ENCODE assay signal across 8 cellular contexts in genomic region chr5:154850255-154851062, GRCh38. TPM values are rescaled to one million over a fixed set of nuclear protein-coding genes. Genes with fewer than 3 reads are reported as not detected.
DNase-seq lines count a peak whose midpoint lies in the region; ATAC-seq and TF ChIP-seq lines count a peak whose summit lies in the region.

A gene with protein sequence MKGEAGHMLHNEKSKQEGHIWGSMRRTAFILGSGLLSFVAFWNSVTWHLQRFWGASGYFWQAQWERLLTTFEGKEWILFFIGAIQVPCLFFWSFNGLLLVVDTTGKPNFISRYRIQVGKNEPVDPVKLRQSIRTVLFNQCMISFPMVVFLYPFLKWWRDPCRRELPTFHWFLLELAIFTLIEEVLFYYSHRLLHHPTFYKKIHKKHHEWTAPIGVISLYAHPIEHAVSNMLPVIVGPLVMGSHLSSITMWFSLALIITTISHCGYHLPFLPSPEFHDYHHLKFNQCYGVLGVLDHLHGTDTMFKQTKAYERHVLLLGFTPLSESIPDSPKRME (minus strand): TSS chr5:154850603. CDS start chr5:154838178, 12,425 bp downstream.

- H3K27ac ChIP-seq in IMR-90 (ENCODE audit: insufficient read depth, low read length), result peak within 1 kb of the TSS; percentile 68; the same call in 1 of the 2 replicates
- H3K27ac ChIP-seq in lung (ENCODE audit: low read depth in 1 of 2, low read length in 1 of 2), result peak within 1 kb of the TSS; percentile 85 to 89
- peak within 1 kb of the TSS; percentile 90 for H3K27ac ChIP-seq in temporal lobe (ENCODE audit: low read depth, low read length)

- BruUV-seq in IMR-90 (replicated peaks; lab: Mats Ljungman, UMichigan), result no TSS peak

- peak within 1 kb of the TSS; percentile 65 for H3K14ac ChIP-seq in IMR-90 (replicated peaks; ENCODE audit: low read depth, low read length)

- peak within 1 kb of the TSS; percentile 21; the same call in 1 of the 2 replicates for H2AK5ac ChIP-seq in IMR-90 (ENCODE audit: low read depth, low read length)

- intact Hi-C loops in IMR-90 (cut with micrococcal nuclease), result no loop called here
- intact Hi-C loops in activated naive CD4-positive, alpha-beta T cell treated with anti-CD3 and anti-CD28 coated beads for 36 hours (cut with micrococcal nuclease), result no loop called here

- peak within 1 kb of the TSS; percentile 22; the same call in 1 of the 2 replicates for H2BK20ac ChIP-seq in IMR-90 (ENCODE audit: low read depth, low read length)

- H3K9ac ChIP-seq in IMR-90 (ENCODE audit: low read depth, low read length), result peak within 1 kb of the TSS; percentile 77

- CTCF ChIA-PET in IMR-90 (lab: Yijun Ruan, JAX), result interaction anchor here (0.9 kb wide), 1 partner anchor 10 kb away, joined by 3 read pairs; no protein-coding TSS in a partner anchor
- CTCF ChIA-PET in activated naive CD4-positive, alpha-beta T cell treated with anti-CD3 and anti-CD28 coated beads for 36 hours (lab: Charles Lee), result interaction anchor here (1.2 kb wide), 1 partner anchor 200 kb away, joined by 3 read pairs; no protein-coding TSS in a partner anchor
- CTCF ChIA-PET in activated CD8-positive, alpha-beta memory T cell treated with anti-CD3 and anti-CD28 coated beads, Interleukin-2, amount 10 ng/mL, durations not matched to agents 7 days and 5 days (lab: Charles Lee), result no interaction called here

- no peaks in the 10 kb centered on the region for H4K20me1 ChIP-seq in IMR-90 (ENCODE audit: insufficient read depth, low read length)

- peaks cover 3% of the 10 kb centered on the region for H3K9me1 ChIP-seq in IMR-90 (ENCODE audit: insufficient read depth, low read length)

- H3K4me1 Mint-ChIP-seq in endothelial cell (ENCODE audit: unreplicated experiment), result peaks cover 30% of the 10 kb centered on the region
- H3K4me1 Mint-ChIP-seq in activated naive CD4-positive, alpha-beta T cell treated with anti-CD3 and anti-CD28 coated beads for 36 hours (ENCODE audit: low read depth), result peaks cover 8% of the 10 kb centered on the region
- H3K4me1 Mint-ChIP-seq in activated CD8-positive, alpha-beta memory T cell treated with anti-CD3 and anti-CD28 coated beads, Interleukin-2, amount 10 ng/mL, durations not matched to agents 7 days and 5 days, result no peaks in the 10 kb centered on the region

- peak within 1 kb of the TSS; percentile 95 for H3K27ac Mint-ChIP-seq in endothelial cell (ENCODE audit: unreplicated experiment)
- H3K27ac Mint-ChIP-seq in activated naive CD4-positive, alpha-beta T cell treated with anti-CD3 and anti-CD28 coated beads for 36 hours, result no peak within 1 kb of the TSS
- H3K27ac Mint-ChIP-seq in activated CD8-positive, alpha-beta memory T cell treated with anti-CD3 and anti-CD28 coated beads, Interleukin-2, amount 10 ng/mL, durations not matched to agents 7 days and 5 days, result no peak within 1 kb of the TSS

- ATAC-seq in IMR-90 (ENCODE audit: low read depth) (peak; percentile 100), lung (ENCODE audit: insufficient read depth, low FRiP score) (peak; percentile 86), HG02763 (IDR thresholded peaks at IDR 0.05; ENCODE audit: unreplicated experiment) (no peak)
- ATAC-seq in activated CD8-positive, alpha-beta memory T cell treated with anti-CD3 and anti-CD28 coated beads, Interleukin-2, amount 10 ng/mL, durations not matched to agents 7 days and 5 days, result no peak

- no peaks in the 10 kb centered on the region for H3K36me3 ChIP-seq in IMR-90 (ENCODE audit: control insufficient read depth, insufficient read depth, low read length)
- no peaks in the 10 kb centered on the region for H3K36me3 ChIP-seq in lung (ENCODE audit: control insufficient read depth in 2 of 2, insufficient read depth in 2 of 2, low read length in 2 of 2)

- DNase-seq in AG09309 (ENCODE audit: low read depth) (peak; percentile 45), IMR-90 (peak; percentile 88), endothelial cell (ENCODE audit: low spot score) (peak; percentile 53), lung (ENCODE audit: low spot score) (peak; percentile 70)
- DNase-seq in activated naive CD4-positive, alpha-beta T cell treated with anti-CD3 and anti-CD28 coated beads for 36 hours, result no peak
- DNase-seq in activated CD8-positive, alpha-beta memory T cell treated with anti-CD3 and anti-CD28 coated beads, Interleukin-2, amount 10 ng/mL, durations not matched to agents 7 days and 5 days, result no peak

- H4K5ac ChIP-seq in IMR-90 (ENCODE audit: low read depth, low read length), result peak within 1 kb of the TSS; percentile 81

- H2AK9ac ChIP-seq in IMR-90 (replicated peaks; ENCODE audit: low read depth, low read length, poor library complexity), result peak within 1 kb of the TSS; percentile 45

- H3K27me3 Mint-ChIP-seq in endothelial cell (ENCODE audit: unreplicated experiment), result peaks cover 5% of the 10 kb centered on the region
- H3K27me3 Mint-ChIP-seq in activated naive CD4-positive, alpha-beta T cell treated with anti-CD3 and anti-CD28 coated beads for 36 hours (ENCODE audit: low read depth), result no peaks in the 10 kb centered on the region
- H3K27me3 Mint-ChIP-seq in activated CD8-positive, alpha-beta memory T cell treated with anti-CD3 and anti-CD28 coated beads, Interleukin-2, amount 10 ng/mL, durations not matched to agents 7 days and 5 days, result no peaks in the 10 kb centered on the region

- no peaks in the 10 kb centered on the region for H3K79me1 ChIP-seq in IMR-90 (ENCODE audit: low read depth in 1 of 2, low read length in 2 of 2)

- peak within 1 kb of the TSS; percentile 64 for H3K4ac ChIP-seq in IMR-90 (ENCODE audit: low read depth, low read length)

- H3K9me3 ChIP-seq in IMR-90 (ENCODE audit: control insufficient read depth, insufficient read depth, low read length) (no peaks in the 10 kb centered on the region), lung (ENCODE audit: control insufficient read depth in 2 of 2, insufficient read depth in 1 of 2, low read length in 1 of 2) (no peaks in the 10 kb centered on the region)

- peak within 1 kb of the TSS; percentile 76 to 88; a peak in 3 of 4 replicates for H4K8ac ChIP-seq in IMR-90 (ENCODE audit: low read depth in 2 of 2, low read length in 2 of 2)

- H2BK15ac ChIP-seq in IMR-90 (ENCODE audit: low read depth, low read length), result no peak within 1 kb of the TSS; the same call in 2 of the 3 replicates

- H3K27me3 ChIP-seq in IMR-90 (ENCODE audit: control insufficient read depth, insufficient read depth, low read length) (no peaks in the 10 kb centered on the region), lung (ENCODE audit: control insufficient read depth, insufficient read depth) (no peaks in the 10 kb centered on the region)

- peak within 1 kb of the TSS; percentile 42 for H3K23ac ChIP-seq in IMR-90 (ENCODE audit: low read depth, low read length)

- TF ChIP-seq RAD21 in IMR-90 (IDR thresholded peaks at IDR 0.05; ENCODE audit: low read length), result no peak

- no CpG with 5 or more reads among the region's 11 CpGs for WGBS in IMR-90 (ENCODE audit: extremely low coverage in 2 of 2, insufficient read length in 1 of 2), 2 experiments
- 5 to 7% methylated on average over 11 of the region's 11 CpGs for WGBS in lung, 2 donors

- in situ Hi-C loops in IMR-90 (cut with MboI; ENCODE audit: low sequenced_read_pairs), result no loop called here

- TF ChIP-seq POLR2A in IMR-90 (IDR thresholded peaks at IDR 0.05; ENCODE audit: low read depth, low read length), result no peak

- H3K4me2 ChIP-seq in IMR-90 (ENCODE audit: low read depth, low read length), result peak within 1 kb of the TSS; percentile 91

- POLR2A ChIA-PET in IMR-90 (lab: Charles Lee; ENCODE audit: unreplicated experiment), result no interaction called here

- no peaks in the 10 kb centered on the region for H3K36me3 Mint-ChIP-seq in endothelial cell (ENCODE audit: low read depth, unreplicated experiment)
- no peaks in the 10 kb centered on the region for H3K36me3 Mint-ChIP-seq in activated naive CD4-positive, alpha-beta T cell treated with anti-CD3 and anti-CD28 coated beads for 36 hours (ENCODE audit: low read depth)
- no peaks in the 10 kb centered on the region for H3K36me3 Mint-ChIP-seq in activated CD8-positive, alpha-beta memory T cell treated with anti-CD3 and anti-CD28 coated beads, Interleukin-2, amount 10 ng/mL, durations not matched to agents 7 days and 5 days

- no peaks in the 10 kb centered on the region for H3K9me3 Mint-ChIP-seq in endothelial cell (ENCODE audit: unreplicated experiment)
- H3K9me3 Mint-ChIP-seq in activated naive CD4-positive, alpha-beta T cell treated with anti-CD3 and anti-CD28 coated beads for 36 hours, result no peaks in the 10 kb centered on the region
- no peaks in the 10 kb centered on the region for H3K9me3 Mint-ChIP-seq in activated CD8-positive, alpha-beta memory T cell treated with anti-CD3 and anti-CD28 coated beads, Interleukin-2, amount 10 ng/mL, durations not matched to agents 7 days and 5 days (ENCODE audit: low read depth)

- peak within 1 kb of the TSS; percentile 71 for H4K91ac ChIP-seq in IMR-90 (ENCODE audit: insufficient read depth, low read depth, low read length)

- H3K4me1 ChIP-seq in IMR-90 (ENCODE audit: control insufficient read depth, insufficient read depth, low read length) (peaks cover 4% of the 10 kb centered on the region), lung (ENCODE audit: control insufficient read depth in 2 of 2, insufficient read depth in 2 of 2, low read length in 2 of 2) (peaks cover 7 to 20% of the 10 kb centered on the region in 2 donors)

- H2AFZ ChIP-seq in IMR-90 (replicated peaks; ENCODE audit: low read length, poor library complexity), result peak within 1 kb of the TSS; percentile 87

- H3K4me3 ChIP-seq in AG09309 (ENCODE audit: control insufficient read depth, low read depth, low read length) (peak within 1 kb of the TSS; percentile 77), IMR-90 (ENCODE audit: insufficient read depth, low read depth, low read length) (peak within 1 kb of the TSS; percentile 69), lung (peak within 1 kb of the TSS; percentile 59)

- H2BK120ac ChIP-seq in IMR-90 (ENCODE audit: low read depth, low read length), result peak within 1 kb of the TSS; percentile 32

- peak within 1 kb of the TSS; percentile 36; the same call in 1 of the 2 replicates for H3K56ac ChIP-seq in IMR-90 (ENCODE audit: extremely low read depth, insufficient read depth, low read length)

- peak within 1 kb of the TSS; percentile 30 for H2BK5ac ChIP-seq in IMR-90 (ENCODE audit: low read depth, low read length, poor library complexity, severe bottlenecking)

- peak within 1 kb of the TSS; percentile 92 for H3K4me3 Mint-ChIP-seq in endothelial cell (ENCODE audit: unreplicated experiment)
- no peak within 1 kb of the TSS for H3K4me3 Mint-ChIP-seq in activated naive CD4-positive, alpha-beta T cell treated with anti-CD3 and anti-CD28 coated beads for 36 hours
- H3K4me3 Mint-ChIP-seq in activated CD8-positive, alpha-beta memory T cell treated with anti-CD3 and anti-CD28 coated beads, Interleukin-2, amount 10 ng/mL, durations not matched to agents 7 days and 5 days, result no peak within 1 kb of the TSS

- no peak for TF ChIP-seq CTCF in AG09309 (IDR thresholded peaks at IDR 0.05; ENCODE audit: control insufficient read depth, insufficient read depth, low read depth, low read length, missing control alignments)
- no peak for TF ChIP-seq CTCF in IMR-90 (conservative IDR thresholded peaks at IDR 0.05; ENCODE audit: low read depth, low read length)
- no peak for TF ChIP-seq CTCF in endothelial cell (IDR thresholded peaks at IDR 0.05; ENCODE audit: unreplicated experiment)
- no peak for TF ChIP-seq CTCF in lung (IDR thresholded peaks at IDR 0.05; ENCODE audit: control extremely low read depth, extremely low read depth)

- peak within 1 kb of the TSS; percentile 67 for H3K18ac ChIP-seq in IMR-90 (ENCODE audit: low read depth, low read length)

- dilution Hi-C loops in IMR-90 (cut with HindIII; ENCODE audit: low sequenced_read_pairs, unreplicated experiment), result no loop called here

RNA-seq across cellular contexts. Expression of the gene that starts here (rescaled TPM):
- total RNA-seq in IMR-90 (2012; rRNA removed) (4.2 and 4.3 TPM in 2 replicates), endothelial cell (ENCODE audit: unreplicated experiment) (9.3 TPM), lung (10 to 100 TPM; 21.0 to 37.5 TPM), temporal lobe (5.4 TPM)
- polyA plus RNA-seq in IMR-90 (2012; rRNA removed) (8.1 and 8.9 TPM in 2 replicates), lung (10 to 100 TPM; 11.1 to 13.2 TPM)
- 3.1 and 6.5 TPM in 2 replicates for polyA plus RNA-seq in IMR-90 (2012; cell fraction: cytosol; rRNA removed)
- 7.3 and 16.5 TPM in 2 replicates for polyA plus RNA-seq in IMR-90 (2012; cell fraction: nucleus; rRNA removed; ENCODE audit: low replicate concordance)
- not detected for total RNA-seq in activated naive CD4-positive, alpha-beta T cell treated with anti-CD3 and anti-CD28 coated beads for 36 hours
- not detected for total RNA-seq in activated CD8-positive, alpha-beta memory T cell treated with anti-CD3 and anti-CD28 coated beads, Interleukin-2, amount 10 ng/mL, durations not matched to agents 7 days and 5 days

Comparison
In these comparisons a context has a peak if more than half of its experiments do, and no peak if none do; other contexts are left out.
1. DNase-seq: peak in AG09309 (single experiment), IMR-90 (single experiment), endothelial cell (single experiment) and lung (single experiment); none in activated naive CD4-positive, alpha-beta T cell treated with anti-CD3 and anti-CD28 coated beads for 36 hours (single experiment) and activated CD8-positive, alpha-beta memory T cell treated with anti-CD3 and anti-CD28 coated beads, Interleukin-2, amount 10 ng/mL, durations not matched to agents 7 days and 5 days (single experiment).
2. ATAC-seq: peak in IMR-90 (single experiment) and lung (single experiment); none in HG02763 (single experiment) and activated CD8-positive, alpha-beta memory T cell treated with anti-CD3 and anti-CD28 coated beads, Interleukin-2, amount 10 ng/mL, durations not matched to agents 7 days and 5 days (single experiment).
3. Peak in every context shown above with its lines, with median percentiles within 50 percentile points of each other: H3K4me3 ChIP-seq and H3K27ac ChIP-seq.